8 cellular contexts compared by ENCODE assay signal in the genomic region with DNA sequence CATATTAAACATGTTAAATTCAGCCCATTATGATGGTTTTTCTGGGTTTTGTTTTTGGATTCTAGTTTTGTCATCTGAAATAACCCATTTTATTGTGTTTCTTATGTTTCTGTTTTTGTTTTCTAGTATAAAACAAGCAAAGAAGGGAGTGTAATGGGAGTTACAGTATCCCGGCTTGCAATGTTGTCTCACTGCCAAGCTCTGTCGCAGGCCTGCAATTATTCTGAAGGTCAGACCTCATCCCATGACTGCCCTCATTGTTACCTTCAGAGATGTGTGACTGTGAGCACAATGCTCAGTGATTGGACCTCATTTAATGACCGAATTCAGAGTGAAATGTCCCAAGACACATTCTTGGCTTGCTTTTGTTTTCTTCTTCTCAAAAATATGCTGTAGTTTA.
A peak's percentile ranks its signal among the peaks of the same experiment; 100 is the strongest.
DNase-seq lines count a peak whose midpoint lies in the region; ATAC-seq and TF ChIP-seq lines count a peak whose summit lies in the region.
"Had no signal": no experiment of that assay in that cellular context is flagged by ENCODE, and none has a peak within 500 bp of the region (broad histone marks: within the 10 kb centered on the region; RNA-seq: fewer than 3 reads in every experiment).

No MANE protein-coding gene starts in this region.

- H3K4me3 ChIP-seq in cardiac fibroblast (replicated peaks in 1 of 2; ENCODE audit: low read depth in 2 of 2, low read length in 2 of 2), result no peak overlapping the region

- POLR2A ChIA-PET in MCF 10A (lab: Yijun Ruan, JAX), result interaction anchor here (0.9 kb wide), 1 partner anchor 185 kb away, joined by 3 read pairs; no protein-coding TSS in a partner anchor

- TF ChIP-seq CTCF in cardiac fibroblast (IDR thresholded peaks at IDR 0.05; ENCODE audit: low read depth, low read length) (no peak), MCF 10A (IDR thresholded peaks at IDR 0.05; ENCODE audit: unreplicated experiment) (no peak)

- no peaks in the 10 kb centered on the region for H3K4me1 Mint-ChIP-seq in MCF 10A (ENCODE audit: insufficient read depth, unreplicated experiment)

- peak; percentile 97 for ATAC-seq in sciatic nerve
- ATAC-seq in GM18873 (IDR thresholded peaks at IDR 0.05; ENCODE audit: low FRiP score, unreplicated experiment), result no peak

- H3K27ac Mint-ChIP-seq in MCF 10A (ENCODE audit: low read depth, unreplicated experiment), result no peak overlapping the region

- CTCF ChIA-PET in MCF 10A (lab: Yijun Ruan, JAX), result no interaction called here

- intact Hi-C loops in sciatic nerve (cut with DNase I), result no loop called here
- intact Hi-C loops in MCF 10A (cut with micrococcal nuclease), result no loop called here

- H3K36me3 Mint-ChIP-seq in MCF 10A (ENCODE audit: insufficient read depth, unreplicated experiment), result peaks cover 39% of the 10 kb centered on the region

- H3K27me3 Mint-ChIP-seq in MCF 10A (ENCODE audit: insufficient read depth, unreplicated experiment), result no peaks in the 10 kb centered on the region

- H3K4me3 Mint-ChIP-seq in MCF 10A (ENCODE audit: unreplicated experiment), result no peak overlapping the region

- H3K9me3 Mint-ChIP-seq in MCF 10A (ENCODE audit: unreplicated experiment), result no peaks in the 10 kb centered on the region

- DNase-seq in NCI-H2029 treated with DMSO at 0.1 percent for 48 hours (lab: John Stamatoyannopoulos, UW) (peak; percentile 13), cardiac fibroblast (ENCODE audit: low read depth in 2 of 2) (peak; percentile 38 to 75), hippocampal formation (lab: John Stamatoyannopoulos, UW) (peak; percentile 51 to 70), sciatic nerve (ENCODE audit: low spot score) (peak; percentile 71), MCF 10A (ENCODE audit: unreplicated experiment) (no peak)
- DNase-seq in NK-92 treated with Interleukin-12 subunit alpha and Interleukin-12 subunit beta, amount 100 ng/mL, for 24 hours (lab: John Stamatoyannopoulos, UW), result no peak
- DNase-seq: stimulated activated CD4-positive, alpha-beta T cell treated with anti-CD3 and anti-CD28 coated beads, Interleukin-2, amount 100 ng/mL, for 24 hours had no signal

- BruUV-seq in MCF 10A (replicated peaks; lab: Mats Ljungman, UMichigan), result no TSS peak

Comparison
In these comparisons a context has a peak if more than half of its experiments do, and no peak if none do; other contexts are left out.
1. DNase-seq: peak in NCI-H2029 treated with DMSO at 0.1 percent for 48 hours (single experiment), cardiac fibroblast (2 of 2), hippocampal formation (2 of 2) and sciatic nerve (single experiment); none in NK-92 treated with Interleukin-12 subunit alpha and Interleukin-12 subunit beta, amount 100 ng/mL, for 24 hours (single experiment) and MCF 10A (single experiment).